ENCODE assay signal across 19 cellular contexts in genomic region chr4:14928035-14928434, GRCh38.
"Had no signal": no experiment of that assay in that cellular context is flagged by ENCODE, and none has a peak within 500 bp of the region (broad histone marks: within the 10 kb centered on the region; RNA-seq: fewer than 3 reads in every experiment).

No MANE protein-coding gene starts in this region.

- H3K27me3 Mint-ChIP-seq: dendritic cell treated with granulocyte-macrophage colony-stimulating factor and Interleukin-4, amounts not matched to agents 40 ng/mL and 50 ng/mL, for 4 days; progenitor cell of endocrine pancreas; type B pancreatic cell had no signal

- H3K27ac ChIP-seq: epithelial cell of prostate, esophagus muscularis mucosa, gastrocnemius medialis, suprapubic skin, thyroid gland had no signal

- H3K4me3 Mint-ChIP-seq: dendritic cell treated with granulocyte-macrophage colony-stimulating factor and Interleukin-4, amounts not matched to agents 40 ng/mL and 50 ng/mL, for 4 days; effector memory CD8-positive, alpha-beta T cell; natural killer cell; neural crest cell; stimulated activated effector memory CD8-positive, alpha-beta T cell treated with anti-CD3 and anti-CD28 coated beads, Interleukin-12 subunit alpha, Interleukin-12 subunit beta, amount 100 ng/mL, for 72 hours; type B pancreatic cell had no signal

- H3K36me3 Mint-ChIP-seq: natural killer cell; stimulated activated effector memory CD8-positive, alpha-beta T cell treated with anti-CD3 and anti-CD28 coated beads, Interleukin-12 subunit alpha, Interleukin-12 subunit beta, amount 100 ng/mL, for 72 hours; type B pancreatic cell had no signal

- H3K9me3 Mint-ChIP-seq: dendritic cell treated with granulocyte-macrophage colony-stimulating factor and Interleukin-4, amounts not matched to agents 40 ng/mL and 50 ng/mL, for 4 days; effector memory CD8-positive, alpha-beta T cell; natural killer cell; neural crest cell; stimulated activated effector memory CD8-positive, alpha-beta T cell treated with anti-CD3 and anti-CD28 coated beads, Interleukin-12 subunit alpha, Interleukin-12 subunit beta, amount 100 ng/mL, for 72 hours had no signal

- H3K4me1 Mint-ChIP-seq: neural crest cell; stimulated activated effector memory CD8-positive, alpha-beta T cell treated with anti-CD3 and anti-CD28 coated beads, Interleukin-12 subunit alpha, Interleukin-12 subunit beta, amount 100 ng/mL, for 72 hours had no signal

- H3K4me1 ChIP-seq: gastrocnemius medialis, suprapubic skin, thyroid gland had no signal

- H3K27ac Mint-ChIP-seq: dendritic cell treated with granulocyte-macrophage colony-stimulating factor and Interleukin-4, amounts not matched to agents 40 ng/mL and 50 ng/mL, for 4 days; effector memory CD8-positive, alpha-beta T cell; natural killer cell; progenitor cell of endocrine pancreas; stimulated activated effector memory CD8-positive, alpha-beta T cell treated with anti-CD3 and anti-CD28 coated beads, Interleukin-12 subunit alpha, Interleukin-12 subunit beta, amount 100 ng/mL, for 72 hours; type B pancreatic cell had no signal

- H3K27me3 ChIP-seq: esophagus muscularis mucosa, gastrocnemius medialis, ovary, suprapubic skin, thyroid gland had no signal

- ATAC-seq: effector memory CD8-positive, alpha-beta T cell; gastrocnemius medialis; natural killer cell; right cardiac atrium; stimulated activated effector memory CD8-positive, alpha-beta T cell treated with anti-CD3 and anti-CD28 coated beads, Interleukin-12 subunit alpha, Interleukin-12 subunit beta, amount 100 ng/mL, for 72 hours; stimulated activated naive CD8-positive, alpha-beta T cell treated with anti-CD3 and anti-CD28 coated beads, Interleukin-15, Interleukin-2, amounts not matched to agents 100 U/mL and 50 U/mL, for 24 hours had no signal

- H3K36me3 ChIP-seq: esophagus muscularis mucosa, gastrocnemius medialis, ovary, suprapubic skin, thyroid gland had no signal

- H3K9me3 ChIP-seq: esophagus muscularis mucosa, gastrocnemius medialis, ovary, suprapubic skin, thyroid gland had no signal

- H3K4me3 ChIP-seq: esophagus muscularis mucosa, gastrocnemius medialis, ovary, suprapubic skin, thyroid gland had no signal

- DNase-seq: effector memory CD8-positive, alpha-beta T cell; gastrocnemius medialis; glutamatergic neuron; mammary epithelial cell; natural killer cell; right cardiac atrium; stimulated activated CD4-positive, alpha-beta T cell treated with anti-CD3 and anti-CD28 coated beads, Interleukin-4, amount 100 ng/mL, for 1 hour; stimulated activated CD8-positive, alpha-beta memory T cell treated with anti-CD3 and anti-CD28 coated beads, Interleukin-4, amount 100 ng/mL, for 48 hours; stimulated activated naive CD8-positive, alpha-beta T cell treated with anti-CD3 and anti-CD28 coated beads, Interleukin-15, Interleukin-2, amounts not matched to agents 100 U/mL and 50 U/mL, for 24 hours; thyroid gland had no signal
